12 cellular contexts compared by ENCODE assay signal in genomic region chr13:65460136-65460535, GRCh38.
"Had no signal": no experiment of that assay in that cellular context is flagged by ENCODE, and none has a peak within 500 bp of the region (broad histone marks: within the 10 kb centered on the region; RNA-seq: fewer than 3 reads in every experiment).

No MANE protein-coding gene starts in this region.

- H3K27ac ChIP-seq: ascending aorta, cardiac muscle cell, neural progenitor cell, pancreas, thyroid gland had no signal

- DNase-seq: activated CD4-positive, alpha-beta T cell treated with anti-CD3 and anti-CD28 coated beads, Interleukin-2, amount 10 ng/mL, durations not matched to agents 24 days and 14 days; activated CD4-positive, CD25-positive, alpha-beta regulatory T cell; activated naive CD4-positive, alpha-beta T cell treated with Interleukin-2 at 50 U/mL for 16 hours; activated T-cell treated with anti-CD3 and anti-CD28 coated beads for 4 hours; pancreas; stimulated activated naive B cell treated with anti-CD40 and anti-IgM and Interleukin-4, amounts not matched to agents 10 μg/mL and 1 μg/mL and 100 μg/mL, for 72 hours; T-helper 2 cell; thyroid gland had no signal

- H3K36me3 ChIP-seq: ascending aorta, cardiac muscle cell, neural progenitor cell, pancreas, thyroid gland had no signal

- H3K4me1 ChIP-seq: ascending aorta, pancreas, thyroid gland had no signal

- ATAC-seq: esophagus mucosa; pancreas; stimulated activated naive B cell treated with anti-CD40 and anti-IgM and Interleukin-4, amounts not matched to agents 10 μg/mL and 1 μg/mL and 100 μg/mL, for 72 hours had no signal

- H3K9ac ChIP-seq: neural progenitor cell had no signal

- H3K9me3 ChIP-seq: ascending aorta, pancreas, thyroid gland had no signal

- H3K4me3 ChIP-seq: ascending aorta, cardiac muscle cell, neural progenitor cell, pancreas, thyroid gland had no signal

- H3K27me3 ChIP-seq: ascending aorta, cardiac muscle cell, neural progenitor cell, pancreas, thyroid gland had no signal
